Comparison of ENCODE assay signal across 26 cellular contexts in genomic region chr6:168671028-168671862, GRCh38.
"Had no signal": no experiment of that assay in that cellular context is flagged by ENCODE, and none has a peak within 500 bp of the region (broad histone marks: within the 10 kb centered on the region; RNA-seq: fewer than 3 reads in every experiment).

No MANE protein-coding gene starts in this region.

- ATAC-seq: activated CD4-positive, alpha-beta T cell treated with anti-CD3 and anti-CD28 coated beads for 36 hours; lower lobe of right lung; pancreas had no signal

- H3K27ac Mint-ChIP-seq: activated CD4-positive, alpha-beta T cell treated with anti-CD3 and anti-CD28 coated beads for 36 hours; activated naive CD4-positive, alpha-beta T cell treated with anti-CD3 and anti-CD28 coated beads, Interleukin-2, amount 10 ng/mL, durations not matched to agents 7 days and 5 days; activated T-cell treated with anti-CD3 and anti-CD28 coated beads, Interleukin-2, amount 50 U/mL, for 24 hours; stimulated activated effector memory CD8-positive, alpha-beta T cell treated with anti-CD3 and anti-CD28 coated beads, Interleukin-12 subunit alpha, Interleukin-12 subunit beta, amount 100 ng/mL, for 72 hours had no signal

- H3K36me3 Mint-ChIP-seq: activated naive CD4-positive, alpha-beta T cell treated with anti-CD3 and anti-CD28 coated beads, Interleukin-2, amount 10 ng/mL, durations not matched to agents 7 days and 5 days; stimulated activated effector memory CD8-positive, alpha-beta T cell treated with anti-CD3 and anti-CD28 coated beads, Interleukin-12 subunit alpha, Interleukin-12 subunit beta, amount 100 ng/mL, for 72 hours had no signal

- DNase-seq: activated CD4-positive, alpha-beta T cell treated with anti-CD3 and anti-CD28 coated beads for 36 hours; activated CD4-positive, alpha-beta T cell treated with anti-CD3 and anti-CD28 coated beads, Interleukin-2, amount 50 U/mL, for 4 hours; activated CD4-positive, CD25-positive, alpha-beta regulatory T cell; activated CD8-positive, alpha-beta memory T cell treated with anti-CD3 and anti-CD28 coated beads for 24 hours; activated CD8-positive, alpha-beta memory T cell treated with anti-CD3 and anti-CD28 coated beads, Interleukin-2, amount 50 U/mL, for 4 hours; activated gamma-delta T cell; activated naive CD4-positive, alpha-beta T cell treated with anti-CD3 and anti-CD28 coated beads, Interleukin-2, amount 10 ng/mL, durations not matched to agents 7 days and 5 days; activated T-cell treated with anti-CD3 and anti-CD28 coated beads, Interleukin-2, amount 50 U/mL, for 24 hours; amniotic stem cell; caudate nucleus; esophagus squamous epithelium; foreskin melanocyte; islet precursor cell; lower lobe of right lung; mesenchymal stem cell; pancreas; retina; sigmoid colon; stimulated activated CD4-positive, alpha-beta T cell treated with anti-CD3 and anti-CD28 coated beads, Interleukin-4, amount 100 ng/mL, for 24 hours; stomach; T-helper 1 cell; thyroid gland had no signal

- H3K4me1 Mint-ChIP-seq: activated CD4-positive, alpha-beta T cell treated with anti-CD3 and anti-CD28 coated beads for 36 hours; activated naive CD4-positive, alpha-beta T cell treated with anti-CD3 and anti-CD28 coated beads, Interleukin-2, amount 10 ng/mL, durations not matched to agents 7 days and 5 days; stimulated activated effector memory CD8-positive, alpha-beta T cell treated with anti-CD3 and anti-CD28 coated beads, Interleukin-12 subunit alpha, Interleukin-12 subunit beta, amount 100 ng/mL, for 72 hours had no signal

- H3K9me3 Mint-ChIP-seq: activated naive CD4-positive, alpha-beta T cell treated with anti-CD3 and anti-CD28 coated beads, Interleukin-2, amount 10 ng/mL, durations not matched to agents 7 days and 5 days; activated T-cell treated with anti-CD3 and anti-CD28 coated beads, Interleukin-2, amount 50 U/mL, for 24 hours; nephron; stimulated activated effector memory CD8-positive, alpha-beta T cell treated with anti-CD3 and anti-CD28 coated beads, Interleukin-12 subunit alpha, Interleukin-12 subunit beta, amount 100 ng/mL, for 72 hours had no signal

- H3K27me3 ChIP-seq: esophagus squamous epithelium, pancreas, sigmoid colon, stomach, thyroid gland had no signal

- H3K4me1 ChIP-seq: lower lobe of right lung, pancreas, prostate gland, sigmoid colon, stomach, thyroid gland had no signal

- H3K4me3 Mint-ChIP-seq: activated CD4-positive, alpha-beta T cell treated with anti-CD3 and anti-CD28 coated beads for 36 hours; activated naive CD4-positive, alpha-beta T cell treated with anti-CD3 and anti-CD28 coated beads, Interleukin-2, amount 10 ng/mL, durations not matched to agents 7 days and 5 days; activated T-cell treated with anti-CD3 and anti-CD28 coated beads, Interleukin-2, amount 50 U/mL, for 24 hours; nephron; stimulated activated effector memory CD8-positive, alpha-beta T cell treated with anti-CD3 and anti-CD28 coated beads, Interleukin-12 subunit alpha, Interleukin-12 subunit beta, amount 100 ng/mL, for 72 hours had no signal

- H3K9me3 ChIP-seq: esophagus squamous epithelium, lower lobe of right lung, pancreas, prostate gland, sigmoid colon, stomach, thyroid gland had no signal

- H3K36me3 ChIP-seq: esophagus squamous epithelium, lower lobe of right lung, pancreas, prostate gland, sigmoid colon, stomach, thyroid gland had no signal

- H3K27ac ChIP-seq: epithelial cell of prostate, esophagus squamous epithelium, lower lobe of right lung, pancreas, prostate gland, sigmoid colon, stomach, thyroid gland had no signal

- H3K4me3 ChIP-seq: esophagus squamous epithelium, lower lobe of right lung, pancreas, prostate gland, sigmoid colon, stomach, thyroid gland had no signal
